In genomic region chr17:39183045-39183444, GRCh38 we compare ENCODE assay signal across 26 cellular contexts. TPM values are rescaled to one million over a fixed set of nuclear protein-coding genes. Genes with fewer than 3 reads are reported as not detected.
"Had no signal": no experiment of that assay in that cellular context is flagged by ENCODE, and none has a peak within 500 bp of the region (broad histone marks: within the 10 kb centered on the region; RNA-seq: fewer than 3 reads in every experiment).

No MANE protein-coding gene starts in this region.

- H3K9me3 ChIP-seq: heart right ventricle, stomach, thoracic aorta, transverse colon had no signal

- H3K4me1 ChIP-seq: heart right ventricle, stomach had no signal

- H3K4me1 Mint-ChIP-seq: naive B cell, nephron had no signal

- H3K27me3 Mint-ChIP-seq: naive B cell had no signal

- H3K27ac Mint-ChIP-seq: nephron had no signal

- FAIRE-seq: frontal cortex, islet of Langerhans had no signal

- H3K4me3 Mint-ChIP-seq: naive B cell, nephron had no signal

- H3K27ac ChIP-seq: heart right ventricle, stomach, thoracic aorta, transverse colon had no signal

- H3K27me3 ChIP-seq: dorsolateral prefrontal cortex, heart right ventricle, stomach, transverse colon had no signal

- H3K4me3 ChIP-seq: dorsolateral prefrontal cortex, heart right ventricle, stomach, thoracic aorta, transverse colon had no signal

- ATAC-seq: esophagus mucosa had no signal

- DNase-seq: cortex of kidney; dorsolateral prefrontal cortex; effector CD8-positive, alpha-beta T cell; heart right ventricle; hypothalamus; kidney glomerular epithelial cell; mesendoderm; naive B cell; posterior cingulate gyrus; right cardiac atrium; stimulated activated CD4-positive, alpha-beta T cell treated with anti-CD3 and anti-CD28 coated beads, Interleukin-4, amount 100 ng/mL, for 24 hours; stimulated activated naive CD4-positive, alpha-beta T cell; stomach; substantia nigra; transverse colon had no signal

- H3K9me3 Mint-ChIP-seq: naive B cell, nephron had no signal

RNA-seq across cellular contexts. Expression of gene ARL5C, which starts 17.1 kb away (rescaled TPM):
- total RNA-seq: esophagus mucosa, fibroblast of lung, frontal cortex, glomerular endothelial cell, heart right ventricle, liver, lung microvascular endothelial cell, osteocyte, right cardiac atrium, stomach, transverse colon had no signal
- polyA plus RNA-seq: fibroblast of lung, heart right ventricle, liver, right cardiac atrium, stomach, urinary bladder had no signal

RNA-seq across cellular contexts. Expression of gene PLXDC1, which starts 31.6 kb away (rescaled TPM):
- total RNA-seq: lung microvascular endothelial cell had no signal

RNA-seq across cellular contexts. Expression of gene STAC2, which starts 42.7 kb away (rescaled TPM):
- total RNA-seq: fibroblast of lung, glomerular endothelial cell, liver, lung microvascular endothelial cell, transverse colon had no signal
- polyA plus RNA-seq: liver had no signal
